Comparison of ENCODE assay signal across 10 cellular contexts in the genomic region with DNA sequence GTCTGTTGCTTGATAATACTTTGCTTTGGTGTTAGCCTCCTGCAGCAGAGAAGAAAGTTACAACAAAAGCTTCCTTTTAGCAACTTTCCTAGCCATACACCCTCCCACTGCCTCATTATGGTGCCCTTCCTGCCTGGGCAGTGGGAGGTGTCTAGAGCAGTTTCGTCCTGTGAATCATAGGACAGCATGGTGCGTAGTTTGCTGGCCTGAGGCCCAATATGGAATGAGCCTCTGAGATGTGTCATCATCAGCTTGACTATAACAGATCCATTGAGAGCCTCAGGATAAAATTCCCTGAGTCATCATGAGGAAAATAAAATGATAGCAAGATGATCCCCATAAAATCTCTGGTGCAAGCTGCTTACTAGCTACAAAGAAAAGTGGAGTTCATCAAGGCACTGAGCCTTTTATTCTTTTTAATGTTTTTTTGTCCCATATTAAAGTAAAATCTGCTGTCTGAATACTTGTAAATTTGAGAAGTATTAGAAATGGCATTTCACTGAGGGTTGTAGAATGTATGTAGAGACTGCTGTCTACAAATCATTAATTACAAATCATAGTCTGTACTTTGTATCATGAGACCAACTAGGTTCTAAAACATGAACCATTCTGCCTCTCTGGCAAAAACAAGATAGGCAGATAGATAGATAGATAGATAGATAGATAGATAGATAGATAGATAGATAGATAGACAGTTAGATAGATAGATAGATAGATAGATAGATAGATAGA.
DNase-seq lines count a peak whose midpoint lies in the region; ATAC-seq and TF ChIP-seq lines count a peak whose summit lies in the region.
"Had no signal": no experiment of that assay in that cellular context is flagged by ENCODE, and none has a peak within 500 bp of the region (broad histone marks: within the 10 kb centered on the region; RNA-seq: fewer than 3 reads in every experiment).

No MANE protein-coding gene starts in this region.

- no peak for ATAC-seq in GM21529 (IDR thresholded peaks at IDR 0.05; ENCODE audit: unreplicated experiment)
- no peak for ATAC-seq in activated CD8-positive, alpha-beta T cell treated with anti-CD3 and anti-CD28 coated beads for 36 hours
- ATAC-seq: GM12878 had no signal

- CTCF ChIA-PET in activated CD8-positive, alpha-beta T cell treated with anti-CD3 and anti-CD28 coated beads for 36 hours (lab: Charles Lee), result interaction anchor here (0.6 kb wide), 1 partner anchor 1477 kb away, joined by 3 read pairs; no protein-coding TSS in a partner anchor

- POLR2A ChIA-PET in activated CD8-positive, alpha-beta T cell treated with anti-CD3 and anti-CD28 coated beads for 36 hours (lab: Charles Lee), result no interaction called here

- no peaks in the 10 kb centered on the region for H3K36me3 Mint-ChIP-seq in activated CD8-positive, alpha-beta T cell treated with anti-CD3 and anti-CD28 coated beads for 36 hours (ENCODE audit: low read depth)

- H3K27me3 Mint-ChIP-seq in activated CD8-positive, alpha-beta T cell treated with anti-CD3 and anti-CD28 coated beads for 36 hours, result no peaks in the 10 kb centered on the region

- H3K4me3 Mint-ChIP-seq in activated CD8-positive, alpha-beta T cell treated with anti-CD3 and anti-CD28 coated beads for 36 hours, result no peak overlapping the region

- no peak overlapping the region for H3K27ac Mint-ChIP-seq in activated CD8-positive, alpha-beta T cell treated with anti-CD3 and anti-CD28 coated beads for 36 hours

- H3K9me3 Mint-ChIP-seq in activated CD8-positive, alpha-beta T cell treated with anti-CD3 and anti-CD28 coated beads for 36 hours, result peaks cover 4% of the 10 kb centered on the region

- DNase-seq in GM03348 (ENCODE audit: low spot score) (peak; percentile 29), RKO (ENCODE audit: low spot score) (peak; percentile 89), fibroblast of gingiva (ENCODE audit: low read depth) (peak; percentile 67), retinal pigment epithelial cell (ENCODE audit: low read depth) (peak; percentile 67)
- no peak for DNase-seq in activated effector memory CD4-positive, alpha-beta T cell treated with anti-CD3 and anti-CD28 coated beads, Interleukin-2, amount 50 U/mL, for 16 hours
- DNase-seq in activated CD8-positive, alpha-beta T cell treated with anti-CD3 and anti-CD28 coated beads for 36 hours, result no peak
- no peak for DNase-seq in stimulated activated CD4-positive, alpha-beta T cell treated with anti-CD3 and anti-CD28 coated beads, Interleukin-2, amount 100 ng/mL, for 48 hours

- no peak overlapping the region for H3K4me3 ChIP-seq in retinal pigment epithelial cell (ENCODE audit: low read length)
- H3K4me3 ChIP-seq: GM12878, heart left ventricle had no signal

- intact Hi-C loops in activated CD8-positive, alpha-beta T cell treated with anti-CD3 and anti-CD28 coated beads for 36 hours (cut with micrococcal nuclease), result no loop called here

- no peaks in the 10 kb centered on the region for H3K4me1 Mint-ChIP-seq in activated CD8-positive, alpha-beta T cell treated with anti-CD3 and anti-CD28 coated beads for 36 hours (ENCODE audit: low read depth)

- TF ChIP-seq CTCF in retinal pigment epithelial cell (conservative IDR thresholded peaks at IDR 0.05; ENCODE audit: low read depth, low read length), result no peak
- TF ChIP-seq CTCF in activated CD8-positive, alpha-beta T cell treated with anti-CD3 and anti-CD28 coated beads for 36 hours (IDR thresholded peaks at IDR 0.05), result no peak

Comparison
In these comparisons a context has a peak if more than half of its experiments do, and no peak if none do; other contexts are left out.
1. DNase-seq: peak in GM03348 (single experiment), RKO (single experiment), fibroblast of gingiva (single experiment) and retinal pigment epithelial cell (single experiment); none in activated effector memory CD4-positive, alpha-beta T cell treated with anti-CD3 and anti-CD28 coated beads, Interleukin-2, amount 50 U/mL, for 16 hours (single experiment), activated CD8-positive, alpha-beta T cell treated with anti-CD3 and anti-CD28 coated beads for 36 hours (single experiment) and stimulated activated CD4-positive, alpha-beta T cell treated with anti-CD3 and anti-CD28 coated beads, Interleukin-2, amount 100 ng/mL, for 48 hours (0 of 2).